ENCODE assay signal across 25 cellular contexts in the genomic region with DNA sequence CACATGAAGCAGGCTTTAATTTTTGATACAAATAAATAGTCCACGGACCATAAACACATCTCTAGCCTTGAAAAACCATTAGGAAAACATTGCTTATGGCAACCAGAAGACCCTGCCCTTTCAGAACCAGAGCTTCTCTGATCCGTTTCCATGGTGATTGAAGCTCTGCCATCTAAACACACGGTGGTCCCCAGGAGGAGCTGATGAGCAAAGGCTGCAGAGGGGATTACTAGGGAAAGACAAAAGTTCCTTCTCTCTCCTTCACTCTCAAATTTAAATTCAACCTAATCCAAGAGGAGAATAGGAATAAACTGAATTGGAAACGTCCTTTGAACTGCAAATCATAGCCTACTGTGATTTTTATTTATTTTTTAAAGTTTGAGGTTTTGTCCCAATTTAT.
"Had no signal": no experiment of that assay in that cellular context is flagged by ENCODE, and none has a peak within 500 bp of the region (broad histone marks: within the 10 kb centered on the region; RNA-seq: fewer than 3 reads in every experiment).

No MANE protein-coding gene starts in this region.

- H3K4me2 ChIP-seq: KMS-11 had no signal

- H3K4me1 Mint-ChIP-seq: activated CD4-positive, alpha-beta T cell treated with anti-CD3 and anti-CD28 coated beads, Interleukin-2, amount 10 ng/mL, durations not matched to agents 7 days and 5 days; T-cell had no signal

- H3K27ac ChIP-seq: KMS-11, SK-N-MC had no signal

- DNase-seq: activated CD4-positive, alpha-beta memory T cell treated with anti-CD3 and anti-CD28 coated beads for 36 hours; activated CD4-positive, alpha-beta T cell treated with anti-CD3 and anti-CD28 coated beads, Interleukin-2, amount 10 ng/mL, durations not matched to agents 7 days and 5 days; activated CD4-positive, CD25-positive, alpha-beta regulatory T cell; activated CD8-positive, alpha-beta memory T cell treated with anti-CD3 and anti-CD28 coated beads for 24 hours; activated gamma-delta T cell; activated naive CD4-positive, alpha-beta T cell treated with anti-CD3 and anti-CD28 coated beads for 36 hours; activated T-cell treated with anti-CD3 and anti-CD28 coated beads, Interleukin-2, amount 50 U/mL, for 4 hours; amygdala; cerebellar nuclear complex; NCI-H1092; NCI-H1417; NCI-H1930; NCI-H345; NCI-H510A treated with DMSO at 0.1 percent for 48 hours; NCI-H69; OCI-M1; RPMI8226; T-cell; T-helper 2 cell; T1000 had no signal

- H3K4me3 Mint-ChIP-seq: activated CD4-positive, alpha-beta memory T cell treated with anti-CD3 and anti-CD28 coated beads for 36 hours; activated CD4-positive, alpha-beta T cell treated with anti-CD3 and anti-CD28 coated beads, Interleukin-2, amount 10 ng/mL, durations not matched to agents 7 days and 5 days; activated naive CD4-positive, alpha-beta T cell treated with anti-CD3 and anti-CD28 coated beads for 36 hours; activated naive CD8-positive, alpha-beta T cell; activated T-cell treated with anti-CD3 and anti-CD28 coated beads, Interleukin-2, amount 50 U/mL, for 4 hours; T-cell had no signal

- H3K9me3 Mint-ChIP-seq: activated CD4-positive, alpha-beta memory T cell treated with anti-CD3 and anti-CD28 coated beads for 36 hours; activated naive CD4-positive, alpha-beta T cell treated with anti-CD3 and anti-CD28 coated beads for 36 hours; activated T-cell treated with anti-CD3 and anti-CD28 coated beads, Interleukin-2, amount 50 U/mL, for 4 hours; T-cell had no signal

- H3K36me3 Mint-ChIP-seq: activated CD4-positive, alpha-beta memory T cell treated with anti-CD3 and anti-CD28 coated beads for 36 hours; activated naive CD8-positive, alpha-beta T cell; T-cell had no signal

- H3K9ac ChIP-seq: KMS-11 had no signal

- H3K27ac Mint-ChIP-seq: activated CD4-positive, alpha-beta memory T cell treated with anti-CD3 and anti-CD28 coated beads for 36 hours; activated CD4-positive, alpha-beta T cell treated with anti-CD3 and anti-CD28 coated beads, Interleukin-2, amount 10 ng/mL, durations not matched to agents 7 days and 5 days; activated naive CD4-positive, alpha-beta T cell treated with anti-CD3 and anti-CD28 coated beads for 36 hours; activated naive CD8-positive, alpha-beta T cell; T-cell had no signal

- ATAC-seq: activated T-cell treated with anti-CD3 and anti-CD28 coated beads, Interleukin-2, amount 50 U/mL, for 4 hours; Panc1; Right ventricle myocardium inferior; T-cell had no signal

- H3K4me3 ChIP-seq: SK-N-MC had no signal

- H3K27me3 Mint-ChIP-seq: activated CD4-positive, alpha-beta T cell treated with anti-CD3 and anti-CD28 coated beads, Interleukin-2, amount 10 ng/mL, durations not matched to agents 7 days and 5 days; activated naive CD8-positive, alpha-beta T cell had no signal
